8 cellular contexts compared by ENCODE assay signal in genomic region chr11:83819936-83820549, GRCh38.
DNase-seq lines count a peak whose midpoint lies in the region; ATAC-seq, FAIRE-seq and TF ChIP-seq lines count a peak whose summit lies in the region.

No MANE protein-coding gene starts in this region.

- H3K27ac ChIP-seq in MM.1S (ENCODE audit: low read length) (no peak overlapping the region), psoas muscle (no peak overlapping the region)

- DNase-seq in GM12864 (ENCODE audit: low read depth) (no peak), MM.1S (peak; percentile 64), SK-N-DZ (ENCODE audit: low spot score) (peak; percentile 58), fibroblast of the conjunctiva (ENCODE audit: low read depth) (peak; percentile 70), psoas muscle (no peak)
- no peak for DNase-seq in effector CD4-positive, alpha-beta T cell

- TF ChIP-seq CTCF in GM12864 (IDR thresholded peaks at IDR 0.05; ENCODE audit: low read depth, low read length, missing control alignments) (peak; percentile 38), MM.1S (IDR thresholded peaks at IDR 0.05; ENCODE audit: low read length) (peak; percentile 66), psoas muscle (IDR thresholded peaks at IDR 0.05) (peak; percentile 61)

- H3K4me3 ChIP-seq in GM12864 (ENCODE audit: low read depth, low read length) (no peak overlapping the region), MM.1S (ENCODE audit: low read length) (no peak overlapping the region), psoas muscle (no peak overlapping the region)

- no peak overlapping the region for H3K9ac ChIP-seq in MM.1S (ENCODE audit: low read length)

- no peaks in the 10 kb centered on the region for H3K36me3 ChIP-seq in MM.1S (replicated peaks; ENCODE audit: insufficient read depth, low read length)
- no peaks in the 10 kb centered on the region for H3K36me3 ChIP-seq in psoas muscle (ENCODE audit: insufficient read depth in 1 of 2, low read depth in 1 of 2)

- WGBS in psoas muscle, 3 donors, result 25 to 27% (median 25%) methylated on average over 2 of the region's 2 CpGs

- ATAC-seq in psoas muscle (peak in 1 of 4 donors; percentile 72), HG03196 (IDR thresholded peaks at IDR 0.05; ENCODE audit: unreplicated experiment) (no peak)

- H2AFZ ChIP-seq in MM.1S (ENCODE audit: low read length), result no peak overlapping the region

- no peaks in the 10 kb centered on the region for H3K79me2 ChIP-seq in MM.1S (ENCODE audit: low read length)

- no peak overlapping the region for H3K4me2 ChIP-seq in MM.1S (ENCODE audit: low read depth, low read length)

- H3K9me3 ChIP-seq in MM.1S (replicated peaks; ENCODE audit: insufficient read depth, low read length) (no peaks in the 10 kb centered on the region), psoas muscle (no peaks in the 10 kb centered on the region)

- H3K27me3 ChIP-seq in MM.1S (replicated peaks; ENCODE audit: insufficient read depth, low read length), result no peaks in the 10 kb centered on the region
- H3K27me3 ChIP-seq in psoas muscle (ENCODE audit: insufficient read depth in 3 of 3, low read length in 2 of 3), result no peaks in the 10 kb centered on the region

- H4K20me1 ChIP-seq in MM.1S (ENCODE audit: insufficient read depth, low read length), result no peaks in the 10 kb centered on the region

- intact Hi-C loops in psoas muscle (cut with DNase I), result loop anchor here (2.0 to 10.0 kb wide), 6 partner anchors 527 to 1105 kb away; no protein-coding TSS in a partner anchor

- no peaks in the 10 kb centered on the region for H3K4me1 ChIP-seq in MM.1S (ENCODE audit: low read length)
- H3K4me1 ChIP-seq in psoas muscle, result no peaks in the 10 kb centered on the region

- H3F3A ChIP-seq in MM.1S (ENCODE audit: insufficient read depth, low read length), result no peaks in the 10 kb centered on the region

- peak; percentile 96 for FAIRE-seq in A204.1 (lab: Jason Lieb, UNC)

- no peaks in the 10 kb centered on the region for H3K9me2 ChIP-seq in MM.1S (replicated peaks; ENCODE audit: insufficient read depth, low read length)

Comparison
In these comparisons a context has a peak if more than half of its experiments do, and no peak if none do; other contexts are left out.
1. DNase-seq: peak in MM.1S (single experiment), SK-N-DZ (single experiment) and fibroblast of the conjunctiva (single experiment); none in GM12864 (single experiment), psoas muscle (0 of 2) and effector CD4-positive, alpha-beta T cell (single experiment).
2. Peak in every context shown above with its lines, with median percentiles within 50 percentile points of each other: CTCF ChIP-seq.